In genomic region chr5:41270423-41271251, GRCh38 we compare ENCODE assay signal across 8 cellular contexts. TPM values are rescaled to one million over a fixed set of nuclear protein-coding genes. Genes with fewer than 3 reads are reported as not detected.
DNase-seq lines count a peak whose midpoint lies in the region; ATAC-seq, FAIRE-seq and TF ChIP-seq lines count a peak whose summit lies in the region.

No MANE protein-coding gene starts in this region.

- no peak overlapping the region for H3K4me3 ChIP-seq in CD8-positive, alpha-beta T cell (ENCODE audit: low read depth, low read length)
- no peak overlapping the region for H3K4me3 ChIP-seq in NT2/D1 (ENCODE audit: insufficient read length, low read depth)
- H3K4me3 ChIP-seq in H1 (ENCODE audit: extremely low read depth in 1 of 4, insufficient read depth in 2 of 4, low read depth in 3 of 4, low read length in 4 of 4), result no peak overlapping the region

- no peak overlapping the region for H3K18ac ChIP-seq in H1 (ENCODE audit: extremely low read depth, low read length)

- no peak overlapping the region for H3K4me3 Mint-ChIP-seq in CD8-positive, alpha-beta T cell
- no peak overlapping the region for H3K4me3 Mint-ChIP-seq in activated naive CD4-positive, alpha-beta T cell treated with anti-CD3 and anti-CD28 coated beads, Interleukin-2, amount 10 ng/mL, durations not matched to agents 7 days and 5 days

- TF ChIP-seq EP300 in H1 (IDR thresholded peaks at IDR 0.05; ENCODE audit: borderline replicate concordance in 1 of 2, low read depth in 2 of 2, low read length in 2 of 2), result no peak

- peak; percentile 83 for FAIRE-seq in H1 (lab: Jason Lieb, UNC)

- no peaks in the 10 kb centered on the region for H3K27me3 Mint-ChIP-seq in CD8-positive, alpha-beta T cell (ENCODE audit: low read depth)
- H3K27me3 Mint-ChIP-seq in activated naive CD4-positive, alpha-beta T cell treated with anti-CD3 and anti-CD28 coated beads, Interleukin-2, amount 10 ng/mL, durations not matched to agents 7 days and 5 days, result no peaks in the 10 kb centered on the region

- no peak overlapping the region for H4K91ac ChIP-seq in H1 (replicated peaks; ENCODE audit: insufficient read length, low read length)

- H3K23me2 ChIP-seq in H1 (ENCODE audit: low read depth, low read length), result no peaks in the 10 kb centered on the region

- H2AFZ ChIP-seq in H1 (ENCODE audit: low read length), result no peak overlapping the region

- peak; percentile 83 to 90 for TF ChIP-seq RAD21 in H1 (IDR thresholded peaks at IDR 0.05 in 1 of 2, conservative IDR thresholded peaks at IDR 0.05 in 1 of 2; ENCODE audit: low read depth in 2 of 2, low read length in 2 of 2)

- H4K5ac ChIP-seq in H1 (ENCODE audit: insufficient read length, low read depth, low read length), result no peak overlapping the region

- no peak overlapping the region for H4K8ac ChIP-seq in H1 (ENCODE audit: extremely low read depth, insufficient read depth, low read length)

- no peaks in the 10 kb centered on the region for H3K4me1 ChIP-seq in CD8-positive, alpha-beta T cell (ENCODE audit: insufficient read depth, low read length)
- no peaks in the 10 kb centered on the region for H3K4me1 ChIP-seq in NT2/D1 (ENCODE audit: insufficient read depth, insufficient read length)
- no peaks in the 10 kb centered on the region for H3K4me1 ChIP-seq in H1 (replicated peaks in 1 of 4; ENCODE audit: control insufficient read depth in 3 of 4, insufficient read depth in 4 of 4, low read length in 3 of 4)

- no peaks in the 10 kb centered on the region for H4K20me1 ChIP-seq in H1 (replicated peaks in 1 of 2; ENCODE audit: control insufficient read depth in 1 of 2, insufficient read depth in 2 of 2, low read length in 2 of 2)

- H3K27ac ChIP-seq in CD8-positive, alpha-beta T cell (ENCODE audit: low read depth, low read length), result no peak overlapping the region
- no peak overlapping the region for H3K27ac ChIP-seq in H1 (ENCODE audit: low read depth, low read length)

- H3K14ac ChIP-seq in H1 (ENCODE audit: insufficient read length), result no peak overlapping the region

- no peaks in the 10 kb centered on the region for H3K9me3 Mint-ChIP-seq in CD8-positive, alpha-beta T cell
- H3K9me3 Mint-ChIP-seq in activated naive CD4-positive, alpha-beta T cell treated with anti-CD3 and anti-CD28 coated beads, Interleukin-2, amount 10 ng/mL, durations not matched to agents 7 days and 5 days, result no peaks in the 10 kb centered on the region

- no peak overlapping the region for H3K56ac ChIP-seq in H1 (replicated peaks; ENCODE audit: insufficient read length, low read depth, low read length)

- H3K79me2 ChIP-seq in H1 (ENCODE audit: control insufficient read depth in 1 of 2, insufficient read depth in 2 of 2, low read length in 2 of 2), result no peaks in the 10 kb centered on the region

- no peak overlapping the region for H3K4me2 ChIP-seq in H1 (ENCODE audit: insufficient read depth in 1 of 2, low read depth in 2 of 2, low read length in 2 of 2)

- peak; percentile 22 for TF ChIP-seq CTCF in CD8-positive, alpha-beta T cell (IDR thresholded peaks at IDR 0.05)
- TF ChIP-seq CTCF in H1 (IDR thresholded peaks at IDR 0.05; ENCODE audit: control extremely low read depth in 1 of 3, insufficient read depth in 1 of 3, low read depth in 1 of 3, low read length in 3 of 3), result peak in 2 of 3 experiments; percentile 74 to 77; a peak in 3 of 4 replicates

- H3K9ac ChIP-seq in NT2/D1 (ENCODE audit: insufficient read length, low read depth), result no peak overlapping the region
- H3K9ac ChIP-seq in H1 (replicated peaks in 1 of 4; ENCODE audit: extremely low read depth in 1 of 4, low read depth in 3 of 4, low read length in 3 of 4), result no peak overlapping the region

- WGBS in H1 (ENCODE audit: extremely low coverage in 1 of 2, insufficient coverage in 1 of 2, insufficient read length in 1 of 2, insufficient replicate concordance in 2 of 2, low coverage in 1 of 2, low lambda C conversion rate in 2 of 2, missing lambda C conversion rate in 1 of 2), 2 experiments, result 71% methylated on average over 2 of the region's 2 CpGs; no CpG with 5 or more reads in 1 of the 2 experiments

- no peak overlapping the region for H2BK5ac ChIP-seq in H1 (ENCODE audit: low read depth, low read length)

- H3K79me1 ChIP-seq in H1 (ENCODE audit: low read depth, low read length), result no peaks in the 10 kb centered on the region

- H2BK15ac ChIP-seq in H1 (ENCODE audit: low read length), result no peak overlapping the region

- H3K23ac ChIP-seq in H1 (ENCODE audit: insufficient read length), result no peak overlapping the region

- no peak overlapping the region for H2BK20ac ChIP-seq in H1 (ENCODE audit: low read length)

- H2AK5ac ChIP-seq in H1 (ENCODE audit: low read depth, low read length), result no peak overlapping the region

- no peak for DNase-seq in CD8-positive, alpha-beta T cell
- DNase-seq in NT2/D1 (ENCODE audit: low read depth, low spot score) (peak; percentile 20), H1 (ENCODE audit: low read depth in 1 of 2, low spot score in 2 of 2) (no peak), medulla oblongata (ENCODE audit: extremely low spot score) (peak; percentile 87)
- no peak for DNase-seq in NK-92 treated with Interleukin-12 subunit alpha and Interleukin-12 subunit beta, amount 100 ng/mL, for 24 hours (lab: John Stamatoyannopoulos, UW)
- DNase-seq in activated naive CD4-positive, alpha-beta T cell treated with anti-CD3 and anti-CD28 coated beads, Interleukin-2, amount 10 ng/mL, durations not matched to agents 7 days and 5 days, result no peak

- H3K36me3 ChIP-seq in CD8-positive, alpha-beta T cell (ENCODE audit: insufficient read depth, low read length), result no peaks in the 10 kb centered on the region
- H3K36me3 ChIP-seq in NT2/D1 (ENCODE audit: insufficient read depth, insufficient read length, low read length) (no peaks in the 10 kb centered on the region), H1 (ENCODE audit: control insufficient read depth in 2 of 4, insufficient read depth in 4 of 4, low read length in 3 of 4) (no peaks in the 10 kb centered on the region)

- no peaks in the 10 kb centered on the region for H3K27me3 ChIP-seq in CD8-positive, alpha-beta T cell (ENCODE audit: insufficient read depth, low read length)
- H3K27me3 ChIP-seq in NT2/D1 (ENCODE audit: insufficient read depth, insufficient read length), result no peaks in the 10 kb centered on the region
- H3K27me3 ChIP-seq in H1 (replicated peaks in 1 of 4; ENCODE audit: control insufficient read depth in 3 of 4, extremely low read depth in 1 of 4, insufficient read depth in 3 of 4, low read length in 3 of 4), result no peaks in the 10 kb centered on the region

- no peak overlapping the region for H2BK12ac ChIP-seq in H1 (ENCODE audit: low read depth, low read length)

- no peaks in the 10 kb centered on the region for H3K4me1 Mint-ChIP-seq in CD8-positive, alpha-beta T cell (ENCODE audit: low read depth)
- H3K4me1 Mint-ChIP-seq in activated naive CD4-positive, alpha-beta T cell treated with anti-CD3 and anti-CD28 coated beads, Interleukin-2, amount 10 ng/mL, durations not matched to agents 7 days and 5 days, result no peaks in the 10 kb centered on the region

- no peaks in the 10 kb centered on the region for H3K36me3 Mint-ChIP-seq in CD8-positive, alpha-beta T cell
- no peaks in the 10 kb centered on the region for H3K36me3 Mint-ChIP-seq in activated naive CD4-positive, alpha-beta T cell treated with anti-CD3 and anti-CD28 coated beads, Interleukin-2, amount 10 ng/mL, durations not matched to agents 7 days and 5 days

- intact Hi-C loops in CD8-positive, alpha-beta T cell (cut with DNase I, micrococcal nuclease), result no loop called here

- no peak overlapping the region for H3K4ac ChIP-seq in H1 (replicated peaks; ENCODE audit: insufficient read length, low read depth, low read length)

- POLR2A ChIA-PET in CD8-positive, alpha-beta T cell (lab: Charles Lee), result no interaction called here
- POLR2A ChIA-PET in H1 (lab: Charles Lee; ENCODE audit: partially characterized antibody), result no interaction called here

- no peak for ATAC-seq in CD8-positive, alpha-beta T cell
- ATAC-seq in GM19025 (IDR thresholded peaks at IDR 0.05; ENCODE audit: low read depth, unreplicated experiment) (peak; percentile 84), HG03280 (IDR thresholded peaks at IDR 0.05; ENCODE audit: unreplicated experiment) (peak; percentile 72)

- H2BK120ac ChIP-seq in H1 (replicated peaks; ENCODE audit: low read depth, low read length), result no peak overlapping the region

- CTCF ChIA-PET in CD8-positive, alpha-beta T cell (lab: Charles Lee), result no interaction called here
- CTCF ChIA-PET in H1 (lab: Charles Lee; ENCODE audit: partially characterized antibody), result interaction anchor here (0.6 to 3.8 kb wide), 37 partner anchors 9 to 573 kb away, joined by 3 to 29 read pairs (median 4); partner anchors contain the start of gene PLCXD3
- CTCF ChIA-PET in activated naive CD4-positive, alpha-beta T cell treated with anti-CD3 and anti-CD28 coated beads, Interleukin-2, amount 10 ng/mL, durations not matched to agents 7 days and 5 days (lab: Charles Lee), result no interaction called here

- H3K9me3 ChIP-seq in CD8-positive, alpha-beta T cell (ENCODE audit: low read length), result no peaks in the 10 kb centered on the region
- H3K9me3 ChIP-seq in NT2/D1 (ENCODE audit: insufficient read depth, low read length) (no peaks in the 10 kb centered on the region), H1 (ENCODE audit: insufficient read depth in 2 of 2, low read depth in 1 of 2, low read length in 1 of 2) (no peaks in the 10 kb centered on the region)

- TF ChIP-seq POLR2A in H1 (IDR thresholded peaks at IDR 0.05; ENCODE audit: control extremely low read depth in 1 of 2, low read depth in 2 of 2, low read length in 2 of 2), result no peak

- no peak overlapping the region for H3K27ac Mint-ChIP-seq in CD8-positive, alpha-beta T cell
- H3K27ac Mint-ChIP-seq in activated naive CD4-positive, alpha-beta T cell treated with anti-CD3 and anti-CD28 coated beads, Interleukin-2, amount 10 ng/mL, durations not matched to agents 7 days and 5 days, result no peak overlapping the region

TF ChIP-seq in H1, 55 proteins besides CTCF, POLR2A, EP300 and RAD21:
- TF ChIP-seq MAFK (IDR thresholded peaks at IDR 0.05; ENCODE audit: low read depth, low read length) (no peak), EGR1 (IDR thresholded peaks at IDR 0.05; ENCODE audit: borderline replicate concordance, low read depth, low read length) (no peak), POU5F1 (IDR thresholded peaks at IDR 0.05; ENCODE audit: low read depth, low read length) (no peak)

RNA-seq across cellular contexts. Expression of gene C6, which starts 57.3 kb away (rescaled TPM):
- total RNA-seq in CD8-positive, alpha-beta T cell, result not detected
- not detected in 2 replicates for total RNA-seq in H1 (2021; fragmentation: NEBNext Ultra II Directional; extraction: Animal tissue kit (Norgen Biotek cat#: 25700))
- polyA plus RNA-seq in H1 (2011; rRNA removed), result not detected in 2 replicates
- not detected for polyA plus RNA-seq in H1 (2011; cell fraction: cytosol; rRNA removed)
- polyA plus RNA-seq in H1 (2011; cell fraction: nucleus; rRNA removed), result not detected
- not detected in 4 replicates for polyA plus RNA-seq in H1 (2012, experiment 1 of 2)
- not detected for polyA plus RNA-seq in H1 (2012, experiment 2 of 2)
- polyA plus RNA-seq in H1 (2013, experiment 1 of 2), result not detected
- polyA plus RNA-seq in H1 (2013, experiment 2 of 2), result not detected
- polyA minus RNA-seq in H1 (2011; rRNA and poly(A)+ RNA removed), result not detected in 2 replicates
- polyA minus RNA-seq in H1 (2011; cell fraction: cytosol; rRNA and poly(A)+ RNA removed), result not detected
- not detected for polyA minus RNA-seq in H1 (2011; cell fraction: nucleus; rRNA and poly(A)+ RNA removed)

Comparison
In these comparisons a context has a peak if more than half of its experiments do, and no peak if none do; other contexts are left out.
1. DNase-seq: peak in NT2/D1 (single experiment) and medulla oblongata (single experiment); none in CD8-positive, alpha-beta T cell (0 of 7), H1 (0 of 2), NK-92 treated with Interleukin-12 subunit alpha and Interleukin-12 subunit beta, amount 100 ng/mL, for 24 hours (single experiment) and activated naive CD4-positive, alpha-beta T cell treated with anti-CD3 and anti-CD28 coated beads, Interleukin-2, amount 10 ng/mL, durations not matched to agents 7 days and 5 days (single experiment).